8 cellular contexts compared by ENCODE assay signal in genomic region chr1:213015099-213016050, GRCh38. TPM values are rescaled to one million over a fixed set of nuclear protein-coding genes. Genes with fewer than 3 reads are reported as not detected.
A peak's percentile ranks its signal among the peaks of the same experiment; 100 is the strongest.
DNase-seq lines count a peak whose midpoint lies in the region; ATAC-seq and TF ChIP-seq lines count a peak whose summit lies in the region.

ANGEL2 (minus strand) TSS chr1:213015867; CDS start chr1:213015671, 196 bp downstream.

- H3K4me1 ChIP-seq in spleen: peaks cover 15 to 53% (median 29%) of the 10 kb centered on the region in 6 donors

- no peaks in the 10 kb centered on the region for H3K9me3 ChIP-seq in spleen

- ATAC-seq in GM19023 (IDR thresholded peaks at IDR 0.05; ENCODE audit: unreplicated experiment) (peak; percentile 91), HG03280 (IDR thresholded peaks at IDR 0.05; ENCODE audit: unreplicated experiment) (peak; percentile 95)

- no peak for TF ChIP-seq CTCF in spleen (IDR thresholded peaks at IDR 0.05 in 8 of 11, conservative IDR thresholded peaks at IDR 0.05 in 3 of 11)

- peak in 1 of 3 donors; percentile 16 for TF ChIP-seq POLR2A in spleen (IDR thresholded peaks at IDR 0.05)

- H3K27ac ChIP-seq in spleen: peak within 1 kb of the TSS; percentile 85 to 96 (median 92)

- DNase-seq in AG08396 (ENCODE audit: low spot score) (peak; percentile 96), NCI-H345 treated with DMSO at 0.1 percent for 48 hours (lab: John Stamatoyannopoulos, UW; ENCODE audit: unreplicated experiment) (peak; percentile 91), inferior parietal cortex (ENCODE audit: extremely low spot score) (peak; percentile 100), spleen (peak; percentile 98)
- peak; percentile 80 to 89 (median 86) for DNase-seq in activated CD4-positive, CD25-positive, alpha-beta regulatory T cell (lab: John Stamatoyannopoulos, UW)
- DNase-seq in central memory CD4-positive, alpha-beta T cell: peak; percentile 95

- 0 to 1% (median 1%) methylated on average over 46 to 66 of the region's 66 CpGs for WGBS in spleen, 5 donors

- peak within 1 kb of the TSS; percentile 77 to 91 (median 85) for H3K4me3 ChIP-seq in spleen

- intact Hi-C loops in spleen (cut with DNase I; ENCODE audit: low total_unique reads): no loop called here

- no peaks in the 10 kb centered on the region for H3K27me3 ChIP-seq in spleen (replicated peaks in 1 of 7)

- peaks cover 0 to 30% (median 0%) of the 10 kb centered on the region in 6 donors for H3K36me3 ChIP-seq in spleen

RNA-seq across cellular contexts. Expression of gene ANGEL2, which starts in this region (rescaled TPM):
- 10 to 100 TPM; 34.6 to 96.8 (median 55.9) TPM for total RNA-seq in spleen
- polyA plus RNA-seq in spleen: 10 to 100 TPM; 18.3 to 29.4 (median 20.3) TPM

Comparison
In these comparisons a context has a peak if more than half of its experiments do, and no peak if none do; other contexts are left out.
1. Peak in every context shown above with its lines: DNase-seq, ATAC-seq, H3K4me3 ChIP-seq and H3K27ac ChIP-seq.